ENCODE assay signal across 18 cellular contexts in genomic region chr11:33636104-33636503, GRCh38.
A peak's percentile ranks its signal among the peaks of the same experiment; 100 is the strongest.
DNase-seq lines count a peak whose midpoint lies in the region; ATAC-seq and TF ChIP-seq lines count a peak whose summit lies in the region.
"Had no signal": no experiment of that assay in that cellular context is flagged by ENCODE, and none has a peak within 500 bp of the region (broad histone marks: within the 10 kb centered on the region; RNA-seq: fewer than 3 reads in every experiment).

No MANE protein-coding gene starts in this region.

- no peak overlapping the region for H3K9ac ChIP-seq in HCT116 (ENCODE audit: low read length)
- H3K9ac ChIP-seq: KMS-11, parathyroid adenoma had no signal

- peaks cover 2 to 3% of the 10 kb centered on the region in 2 donors for H3K9me3 Mint-ChIP-seq in natural killer cell

- no peaks in the 10 kb centered on the region for H4K20me1 ChIP-seq in HCT116 (ENCODE audit: insufficient read depth)

- H3K36me3 Mint-ChIP-seq in natural killer cell = no peaks in the 10 kb centered on the region
- H3K36me3 Mint-ChIP-seq: stimulated activated naive B cell treated with anti-CD40 and anti-IgM and Interleukin-4, amounts not matched to agents 10 μg/mL and 1 μg/mL and 100 μg/mL, for 72 hours had no signal

- H3K27me3 ChIP-seq in ACC112 (ENCODE audit: insufficient read depth, low read length) = no peaks in the 10 kb centered on the region
- no peaks in the 10 kb centered on the region for H3K27me3 ChIP-seq in HCT116 (ENCODE audit: insufficient read depth, low read length)

- H3K36me3 ChIP-seq in ACC112 (ENCODE audit: insufficient read depth, low read length) (peaks cover 7% of the 10 kb centered on the region; the same call in 1 of the 2 replicates), HCT116 (ENCODE audit: control insufficient read depth in 1 of 2, insufficient read depth in 2 of 2, low read length in 2 of 2) (no peaks in the 10 kb centered on the region)

- BruUV-seq in HCT116 (replicated peaks; lab: Mats Ljungman, UMichigan) = no TSS peak

- peak overlapping the region; percentile 43; the same call in 1 of the 2 replicates for H3K27ac ChIP-seq in ACC112 (ENCODE audit: low read depth, low read length)
- no peak overlapping the region for H3K27ac ChIP-seq in HCT116 (ENCODE audit: low read depth, low read length)
- H3K27ac ChIP-seq: KMS-11, parathyroid adenoma, VCaP had no signal

- no peaks in the 10 kb centered on the region for H3K9me2 ChIP-seq in HCT116 (ENCODE audit: insufficient read depth)

- RAD21 ChIA-PET in HCT116 (lab: Charles Lee; ENCODE audit: low non-redundant PET in 1 of 2, low total read pairs in 2 of 2, uncharacterized antibody in 2 of 2, unreplicated experiment in 2 of 2) = no interaction called here

- H2AFZ ChIP-seq in ACC112 (ENCODE audit: low read length, unreplicated experiment) = no peak overlapping the region
- H2AFZ ChIP-seq in HCT116 (ENCODE audit: low read depth, low read length, poor library complexity, severe bottlenecking) = no peak overlapping the region
- H2AFZ ChIP-seq: parathyroid adenoma had no signal

- no peak overlapping the region for H3K27ac Mint-ChIP-seq in natural killer cell
- H3K27ac Mint-ChIP-seq: stimulated activated naive B cell treated with anti-CD40 and anti-IgM and Interleukin-4, amounts not matched to agents 10 μg/mL and 1 μg/mL and 100 μg/mL, for 72 hours had no signal

- DNase-seq in HCT116 (ENCODE audit: low read depth, low spot score) (no peak), SKM-1 (lab: John Stamatoyannopoulos, UW; ENCODE audit: unreplicated experiment) (peak; percentile 36), fibroblast of pulmonary artery (ENCODE audit: low read depth) (peak; percentile 78), NCI-H1930 (lab: John Stamatoyannopoulos, UW) (no peak), natural killer cell (no peak), glomerular visceral epithelial cell (ENCODE audit: extremely low spot score) (no peak)
- DNase-seq: ACHN; activated effector memory CD4-positive, alpha-beta T cell treated with anti-CD3 and anti-CD28 coated beads, Interleukin-2, amount 50 U/mL, for 16 hours; cortex of kidney; GDM1; OCI-M1; stimulated activated naive B cell treated with anti-CD40 and anti-IgM and Interleukin-4, amounts not matched to agents 10 μg/mL and 1 μg/mL and 100 μg/mL, for 72 hours had no signal

- peak overlapping the region; percentile 77 for H3K4me2 ChIP-seq in HCT116 (ENCODE audit: low read length)
- H3K4me2 ChIP-seq: KMS-11 had no signal

- H3K27me3 Mint-ChIP-seq in natural killer cell (ENCODE audit: low read depth in 2 of 2) = peaks cover 8 to 19% of the 10 kb centered on the region in 2 donors

- CTCF ChIA-PET in HCT116 (lab: Charles Lee) = interaction anchor here (0.7 kb wide), 1 partner anchor 171 kb away, joined by 3 read pairs; no protein-coding TSS in a partner anchor

- intact Hi-C loops in HCT116 (cut with micrococcal nuclease) = no loop called here
- intact Hi-C loops in natural killer cell (cut with micrococcal nuclease) = no loop called here

- H3K4me3 ChIP-seq in ACC112 (ENCODE audit: low read depth, low read length) (no peak overlapping the region), HCT116 (replicated peaks in 1 of 2; ENCODE audit: low read depth in 1 of 2, low read length in 2 of 2) (no peak overlapping the region), fibroblast of pulmonary artery (replicated peaks; ENCODE audit: low read depth, low read length) (no peak overlapping the region)
- H3K4me3 ChIP-seq: skin epidermis had no signal

- TF ChIP-seq RAD21 in HCT116 (IDR thresholded peaks at IDR 0.05; ENCODE audit: low read depth) = no peak

- H3K79me2 ChIP-seq in ACC112 (ENCODE audit: control insufficient read depth, insufficient read depth, low read length, unreplicated experiment) (no peaks in the 10 kb centered on the region), HCT116 (ENCODE audit: insufficient read depth, low read length) (no peaks in the 10 kb centered on the region)
- H3K79me2 ChIP-seq: parathyroid adenoma had no signal

- no peak for ATAC-seq in HCT116
- no peak for ATAC-seq in HG03175 (IDR thresholded peaks at IDR 0.05; ENCODE audit: unreplicated experiment)
- no peak for ATAC-seq in natural killer cell
- ATAC-seq: stimulated activated naive B cell treated with anti-CD40 and anti-IgM and Interleukin-4, amounts not matched to agents 10 μg/mL and 1 μg/mL and 100 μg/mL, for 72 hours had no signal

- H3K4me1 Mint-ChIP-seq in natural killer cell = no peaks in the 10 kb centered on the region

- H3K9me3 ChIP-seq in HCT116 (ENCODE audit: control insufficient read depth in 1 of 2, insufficient read depth in 1 of 2, low read depth in 1 of 2, low read length in 2 of 2) = no peaks in the 10 kb centered on the region

- no peak overlapping the region for H3K4me3 Mint-ChIP-seq in natural killer cell
- H3K4me3 Mint-ChIP-seq: stimulated activated naive B cell treated with anti-CD40 and anti-IgM and Interleukin-4, amounts not matched to agents 10 μg/mL and 1 μg/mL and 100 μg/mL, for 72 hours had no signal

- no peak for TF ChIP-seq CTCF in HCT116 (IDR thresholded peaks at IDR 0.05 in 2 of 3, conservative IDR thresholded peaks at IDR 0.05 in 1 of 3; ENCODE audit: borderline replicate concordance in 1 of 3, insufficient read depth in 1 of 3, low read depth in 2 of 3, low read length in 2 of 3)
- TF ChIP-seq CTCF in fibroblast of pulmonary artery (IDR thresholded peaks at IDR 0.05; ENCODE audit: low read length, missing control alignments) = no peak
- TF ChIP-seq CTCF in natural killer cell (IDR thresholded peaks at IDR 0.05) = no peak

- no peak for TF ChIP-seq POLR2A in HCT116 (IDR thresholded peaks at IDR 0.05; ENCODE audit: borderline replicate concordance, extremely low read depth, insufficient read depth, insufficient read length)

- POLR2A ChIA-PET in HCT116 (lab: Charles Lee) = no interaction called here

- H3K4me1 ChIP-seq in ACC112 (ENCODE audit: control insufficient read depth, insufficient read depth, low read length, unreplicated experiment) (peaks cover 33% of the 10 kb centered on the region), HCT116 (ENCODE audit: control insufficient read depth in 1 of 2, insufficient read depth in 2 of 2, low read length in 2 of 2) (peaks cover 27 to 74% of the 10 kb centered on the region in 2 experiments)
- H3K4me1 ChIP-seq: parathyroid adenoma had no signal

TF ChIP-seq in HCT116, 20 proteins besides CTCF, POLR2A, EP300 and RAD21:
- no peak for TF ChIP-seq ZNF274 (IDR thresholded peaks at IDR 0.05; ENCODE audit: low read depth, low read length)
- TF ChIP-seq, protein P1, sequence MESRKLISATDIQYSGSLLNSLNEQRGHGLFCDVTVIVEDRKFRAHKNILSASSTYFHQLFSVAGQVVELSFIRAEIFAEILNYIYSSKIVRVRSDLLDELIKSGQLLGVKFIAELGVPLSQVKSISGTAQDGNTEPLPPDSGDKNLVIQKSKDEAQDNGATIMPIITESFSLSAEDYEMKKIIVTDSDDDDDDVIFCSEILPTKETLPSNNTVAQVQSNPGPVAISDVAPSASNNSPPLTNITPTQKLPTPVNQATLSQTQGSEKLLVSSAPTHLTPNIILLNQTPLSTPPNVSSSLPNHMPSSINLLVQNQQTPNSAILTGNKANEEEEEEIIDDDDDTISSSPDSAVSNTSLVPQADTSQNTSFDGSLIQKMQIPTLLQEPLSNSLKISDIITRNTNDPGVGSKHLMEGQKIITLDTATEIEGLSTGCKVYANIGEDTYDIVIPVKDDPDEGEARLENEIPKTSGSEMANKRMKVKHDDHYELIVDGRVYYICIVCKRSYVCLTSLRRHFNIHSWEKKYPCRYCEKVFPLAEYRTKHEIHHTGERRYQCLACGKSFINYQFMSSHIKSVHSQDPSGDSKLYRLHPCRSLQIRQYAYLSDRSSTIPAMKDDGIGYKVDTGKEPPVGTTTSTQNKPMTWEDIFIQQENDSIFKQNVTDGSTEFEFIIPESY (IDR thresholded peaks at IDR 0.05; ENCODE audit: extremely low read depth, insufficient replicate concordance, low read length) = no peak
- TF ChIP-seq ELF1 (IDR thresholded peaks at IDR 0.05; ENCODE audit: borderline replicate concordance, low read depth) = no peak
- peak; percentile 62; the same call in 1 of the 2 replicates for TF ChIP-seq CEBPB (IDR thresholded peaks at IDR 0.05; ENCODE audit: low read depth)
- no peak for TF ChIP-seq POLR2AphosphoS5 (IDR thresholded peaks at IDR 0.05; ENCODE audit: low read depth, low read length)
- TF ChIP-seq EZH2 (IDR thresholded peaks at IDR 0.05) = no peak

Comparison
In these comparisons a context has a peak if more than half of its experiments do, and no peak if none do; other contexts are left out.
1. DNase-seq: peak in SKM-1 (single experiment) and fibroblast of pulmonary artery (single experiment); none in HCT116 (single experiment), NCI-H1930 (0 of 2), natural killer cell (single experiment) and glomerular visceral epithelial cell (single experiment).